18 cellular contexts compared by ENCODE assay signal in genomic region chr15:84797801-84798200, GRCh38.
"Had no signal": no experiment of that assay in that cellular context is flagged by ENCODE, and none has a peak within 500 bp of the region (broad histone marks: within the 10 kb centered on the region; RNA-seq: fewer than 3 reads in every experiment).

No MANE protein-coding gene starts in this region.

- H3K27ac Mint-ChIP-seq: activated naive CD8-positive, alpha-beta T cell treated with anti-CD3 and anti-CD28 coated beads, Interleukin-2, amount 10 ng/mL, durations not matched to agents 7 days and 5 days; T-helper 1 cell treated with Interleukin-12 subunit alpha and Interleukin-12 subunit beta and Interleukin-4 antibody, amounts not matched to agents 30 μg/mL and 1 μg/mL, for 36 hours had no signal

- H3K27me3 ChIP-seq: body of pancreas, gastrocnemius medialis, ovary, right lobe of liver, spleen had no signal

- H3K9me3 Mint-ChIP-seq: activated naive CD8-positive, alpha-beta T cell treated with anti-CD3 and anti-CD28 coated beads, Interleukin-2, amount 10 ng/mL, durations not matched to agents 7 days and 5 days; central memory CD8-positive, alpha-beta T cell; neural crest cell; T-helper 1 cell treated with Interleukin-12 subunit alpha and Interleukin-12 subunit beta and Interleukin-4 antibody, amounts not matched to agents 30 μg/mL and 1 μg/mL, for 36 hours had no signal

- H3K4me1 Mint-ChIP-seq: activated naive CD8-positive, alpha-beta T cell treated with anti-CD3 and anti-CD28 coated beads, Interleukin-2, amount 10 ng/mL, durations not matched to agents 7 days and 5 days; central memory CD8-positive, alpha-beta T cell; neural crest cell had no signal

- ATAC-seq: body of pancreas, gastrocnemius medialis, left ventricle myocardium superior, right lobe of liver had no signal

- H3K4me3 ChIP-seq: body of pancreas, coronary artery, gastrocnemius medialis, ovary, psoas muscle, right lobe of liver, spleen had no signal

- H3K36me3 ChIP-seq: ovary had no signal

- H3K9me3 ChIP-seq: body of pancreas, gastrocnemius medialis, ovary, psoas muscle, right lobe of liver, spleen had no signal

- H3K27me3 Mint-ChIP-seq: activated naive CD8-positive, alpha-beta T cell treated with anti-CD3 and anti-CD28 coated beads, Interleukin-2, amount 10 ng/mL, durations not matched to agents 7 days and 5 days; central memory CD8-positive, alpha-beta T cell had no signal

- H3K4me3 Mint-ChIP-seq: activated naive CD8-positive, alpha-beta T cell treated with anti-CD3 and anti-CD28 coated beads, Interleukin-2, amount 10 ng/mL, durations not matched to agents 7 days and 5 days; central memory CD8-positive, alpha-beta T cell; neural crest cell; T-helper 1 cell treated with Interleukin-12 subunit alpha and Interleukin-12 subunit beta and Interleukin-4 antibody, amounts not matched to agents 30 μg/mL and 1 μg/mL, for 36 hours had no signal

- DNase-seq: activated CD4-positive, alpha-beta T cell treated with anti-CD3 and anti-CD28 coated beads, Interleukin-2, amount 50 U/mL, for 4 hours; activated naive CD8-positive, alpha-beta T cell treated with anti-CD3 and anti-CD28 coated beads, Interleukin-2, amount 10 ng/mL, durations not matched to agents 7 days and 5 days; activated T-cell treated with anti-CD3 and anti-CD28 coated beads for 4 hours; amygdala; body of pancreas; gastrocnemius medialis; left ventricle myocardium superior; ovary; psoas muscle; right lobe of liver; stimulated activated CD4-positive, alpha-beta T cell treated with anti-CD3 and anti-CD28 coated beads, Interleukin-4, amount 100 ng/mL, for 4 hours; stimulated activated naive CD4-positive, alpha-beta T cell; WERI-Rb-1 had no signal

- H3K27ac ChIP-seq: body of pancreas, coronary artery, gastrocnemius medialis, ovary, psoas muscle, spleen, WERI-Rb-1 had no signal

- H3K4me1 ChIP-seq: body of pancreas, spleen had no signal
